18 cellular contexts compared by ENCODE assay signal in the genomic region with DNA sequence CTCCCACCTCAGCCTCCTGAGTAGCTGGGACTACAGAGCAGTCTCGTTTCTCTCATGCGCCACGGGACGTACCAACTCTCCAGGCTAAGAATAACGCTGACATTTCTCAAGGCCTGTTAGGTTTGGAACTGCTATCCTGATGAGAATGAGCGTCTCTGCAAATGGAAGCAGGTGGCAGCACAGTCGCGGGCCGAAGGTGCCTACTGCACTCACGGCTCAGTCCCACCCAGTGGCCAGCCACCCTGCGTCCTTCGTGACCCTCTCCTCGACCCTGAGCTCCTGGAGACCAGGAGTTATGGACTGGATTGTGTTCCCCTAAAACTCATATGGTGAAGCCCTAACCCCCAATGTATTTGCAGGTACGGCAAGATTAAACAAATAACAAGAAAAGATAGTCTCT.
"Had no signal": no experiment of that assay in that cellular context is flagged by ENCODE, and none has a peak within 500 bp of the region (broad histone marks: within the 10 kb centered on the region; RNA-seq: fewer than 3 reads in every experiment).

No MANE protein-coding gene starts in this region.

- H3K27ac ChIP-seq: colonic mucosa, pancreas, thyroid gland had no signal

- H3K4me3 ChIP-seq: colonic mucosa, esophagus squamous epithelium, lung, pancreas, smooth muscle cell, thyroid gland, upper lobe of left lung had no signal

- ATAC-seq: natural killer cell; pancreas; sciatic nerve; stimulated activated naive CD8-positive, alpha-beta T cell treated with anti-CD3 and anti-CD28 coated beads, Interleukin-15, amount 100 ng/mL, for 72 hours had no signal

- H3K4me1 ChIP-seq: colonic mucosa, pancreas had no signal

- H3K9me3 ChIP-seq: colonic mucosa, esophagus squamous epithelium, pancreas, thyroid gland, upper lobe of left lung had no signal

- H3K27me3 ChIP-seq: colonic mucosa, esophagus squamous epithelium, pancreas, thyroid gland, upper lobe of left lung had no signal

- DNase-seq: colonic mucosa; effector memory CD4-positive, alpha-beta T cell; erythroblast; esophagus squamous epithelium; foreskin melanocyte; natural killer cell; pancreas; stimulated activated CD4-positive, alpha-beta T cell treated with anti-CD3 and anti-CD28 coated beads, Interleukin-12 subunit alpha, Interleukin-12 subunit beta, amount 100 ng/mL, for 4 hours; stimulated activated CD4-positive, alpha-beta T cell treated with anti-CD3 and anti-CD28 coated beads, Interleukin-1b, Interleukin-23, amount 100 ng/mL, for 48 hours; stimulated activated CD4-positive, alpha-beta T cell treated with anti-CD3 and anti-CD28 coated beads, Interleukin-4, amount 100 ng/mL, for 1 hour; stimulated activated CD8-positive, alpha-beta memory T cell treated with anti-CD3 and anti-CD28 coated beads, Interleukin-4, amount 100 ng/mL, for 48 hours; stimulated activated naive CD4-positive, alpha-beta T cell; stimulated activated naive CD8-positive, alpha-beta T cell treated with anti-CD3 and anti-CD28 coated beads, Interleukin-15, amount 100 ng/mL, for 72 hours; thyroid gland had no signal

- H3K4me2 ChIP-seq: smooth muscle cell had no signal

- H3K36me3 ChIP-seq: colonic mucosa, esophagus squamous epithelium, pancreas, thyroid gland, upper lobe of left lung had no signal
